Comparison of ENCODE assay signal across 1 cellular context in the genomic region with DNA sequence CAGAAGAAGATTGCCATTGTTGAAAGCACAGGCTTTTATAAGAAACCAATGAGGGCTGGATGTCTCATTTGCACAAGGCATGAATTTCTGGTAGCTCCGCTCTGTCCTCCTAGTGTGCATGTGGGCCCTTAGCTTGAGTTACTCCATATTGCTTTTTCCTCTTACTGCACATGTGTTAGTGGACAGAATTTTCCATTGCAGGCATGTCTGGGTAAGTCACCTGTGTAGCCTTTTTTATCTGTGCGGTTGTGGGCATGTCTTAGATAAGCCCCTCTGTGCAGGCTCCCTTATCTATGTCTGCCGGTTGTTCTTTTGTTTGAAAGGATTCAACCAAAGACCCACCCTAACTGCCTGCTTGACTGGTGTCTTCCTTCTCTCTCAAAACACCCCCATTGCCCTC.
TF ChIP-seq lines count a peak whose summit lies in the region.

No MANE protein-coding gene starts in this region.

TF ChIP-seq in K562, 482 proteins besides CTCF, POLR2A, EP300 and RAD21 (continues in another document):
- TF ChIP-seq, protein P1, sequence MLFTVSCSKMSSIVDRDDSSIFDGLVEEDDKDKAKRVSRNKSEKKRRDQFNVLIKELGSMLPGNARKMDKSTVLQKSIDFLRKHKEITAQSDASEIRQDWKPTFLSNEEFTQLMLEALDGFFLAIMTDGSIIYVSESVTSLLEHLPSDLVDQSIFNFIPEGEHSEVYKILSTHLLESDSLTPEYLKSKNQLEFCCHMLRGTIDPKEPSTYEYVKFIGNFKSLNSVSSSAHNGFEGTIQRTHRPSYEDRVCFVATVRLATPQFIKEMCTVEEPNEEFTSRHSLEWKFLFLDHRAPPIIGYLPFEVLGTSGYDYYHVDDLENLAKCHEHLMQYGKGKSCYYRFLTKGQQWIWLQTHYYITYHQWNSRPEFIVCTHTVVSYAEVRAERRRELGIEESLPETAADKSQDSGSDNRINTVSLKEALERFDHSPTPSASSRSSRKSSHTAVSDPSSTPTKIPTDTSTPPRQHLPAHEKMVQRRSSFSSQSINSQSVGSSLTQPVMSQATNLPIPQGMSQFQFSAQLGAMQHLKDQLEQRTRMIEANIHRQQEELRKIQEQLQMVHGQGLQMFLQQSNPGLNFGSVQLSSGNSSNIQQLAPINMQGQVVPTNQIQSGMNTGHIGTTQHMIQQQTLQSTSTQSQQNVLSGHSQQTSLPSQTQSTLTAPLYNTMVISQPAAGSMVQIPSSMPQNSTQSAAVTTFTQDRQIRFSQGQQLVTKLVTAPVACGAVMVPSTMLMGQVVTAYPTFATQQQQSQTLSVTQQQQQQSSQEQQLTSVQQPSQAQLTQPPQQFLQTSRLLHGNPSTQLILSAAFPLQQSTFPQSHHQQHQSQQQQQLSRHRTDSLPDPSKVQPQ (CRISPR knock-in tag; IDR thresholded peaks at IDR 0.05; ENCODE audit: borderline replicate concordance) = peak; percentile 96; the same call in 1 of the 2 replicates
- TF ChIP-seq L3MBTL2 (IDR thresholded peaks at IDR 0.05) (peak; percentile 68; the same call in 1 of the 2 replicates), ZNF316 (IDR thresholded peaks at IDR 0.05) (no peak), ZNF830 (CRISPR knock-in tag; IDR thresholded peaks at IDR 0.05) (0 out of 2 replicates have a peak, but pooled peaks have one; percentile 77), CREB1 (IDR thresholded peaks at IDR 0.05) (0 out of 2 replicates have a peak, but pooled peaks have one; percentile 39), CREB1 (CRISPR knock-in tag; IDR thresholded peaks at IDR 0.05) (no peak), ZNF146 (CRISPR knock-in tag; IDR thresholded peaks at IDR 0.05; ENCODE audit: unreplicated experiment) (no peak), ETV6 (IDR thresholded peaks at IDR 0.05; ENCODE audit: borderline replicate concordance in 1 of 2, low read depth in 2 of 2, low read length in 1 of 2) (no peak), ETV6 (CRISPR knock-in tag; IDR thresholded peaks at IDR 0.05; ENCODE audit: borderline replicate concordance) (no peak), CHCHD3 (CRISPR knock-in tag; IDR thresholded peaks at IDR 0.05) (no peak), POLR2AphosphoS2 (IDR thresholded peaks at IDR 0.05; ENCODE audit: low read length) (no peak), SIX5 (IDR thresholded peaks at IDR 0.05; ENCODE audit: borderline replicate concordance in 1 of 2, insufficient read depth in 1 of 2, low read depth in 1 of 2, low read length in 2 of 2) (no peak), ZKSCAN3 (CRISPR knock-in tag; IDR thresholded peaks at IDR 0.05) (peak; percentile 87), NCOA6 (IDR thresholded peaks at IDR 0.05) (no peak), XRCC5 (IDR thresholded peaks at IDR 0.05; ENCODE audit: low read depth, low read length) (no peak), NR3C1 (CRISPR knock-in tag; IDR thresholded peaks at IDR 0.05) (no peak), GATAD2A (IDR thresholded peaks at IDR 0.05) (peak; percentile 94), SREBF1 (IDR thresholded peaks at IDR 0.05; ENCODE audit: borderline replicate concordance, low read depth, low read length) (no peak), FIP1L1 (IDR thresholded peaks at IDR 0.05; ENCODE audit: low read depth, low read length, poor library complexity, severe bottlenecking) (no peak), NUFIP1 (IDR thresholded peaks at IDR 0.05; ENCODE audit: partially characterized antibody) (peak; percentile 94), FOXJ3 (CRISPR knock-in tag; IDR thresholded peaks at IDR 0.05) (no peak), HEY1 (CRISPR knock-in tag; IDR thresholded peaks at IDR 0.05; ENCODE audit: borderline replicate concordance) (peak; percentile 72; the same call in 1 of the 2 replicates), HDAC6 (IDR thresholded peaks at IDR 0.05; ENCODE audit: low read depth, low read length) (no peak), SOX6 (IDR thresholded peaks at IDR 0.05) (peak; percentile 98), ZNF589 (CRISPR knock-in tag; IDR thresholded peaks at IDR 0.05; ENCODE audit: low read depth) (peak; percentile 92), KDM4B (IDR thresholded peaks at IDR 0.05; ENCODE audit: borderline replicate concordance in 2 of 2, low read depth in 1 of 2) (no peak), ZNF134 (CRISPR knock-in tag; conservative IDR thresholded peaks at IDR 0.05) (peak; percentile 77), PHTF2 (CRISPR knock-in tag; IDR thresholded peaks at IDR 0.05) (peak; percentile 95), BRCA1 (IDR thresholded peaks at IDR 0.05) (no peak), BRCA1 (CRISPR knock-in tag; IDR thresholded peaks at IDR 0.05) (no peak)
- TF ChIP-seq, protein P2, sequence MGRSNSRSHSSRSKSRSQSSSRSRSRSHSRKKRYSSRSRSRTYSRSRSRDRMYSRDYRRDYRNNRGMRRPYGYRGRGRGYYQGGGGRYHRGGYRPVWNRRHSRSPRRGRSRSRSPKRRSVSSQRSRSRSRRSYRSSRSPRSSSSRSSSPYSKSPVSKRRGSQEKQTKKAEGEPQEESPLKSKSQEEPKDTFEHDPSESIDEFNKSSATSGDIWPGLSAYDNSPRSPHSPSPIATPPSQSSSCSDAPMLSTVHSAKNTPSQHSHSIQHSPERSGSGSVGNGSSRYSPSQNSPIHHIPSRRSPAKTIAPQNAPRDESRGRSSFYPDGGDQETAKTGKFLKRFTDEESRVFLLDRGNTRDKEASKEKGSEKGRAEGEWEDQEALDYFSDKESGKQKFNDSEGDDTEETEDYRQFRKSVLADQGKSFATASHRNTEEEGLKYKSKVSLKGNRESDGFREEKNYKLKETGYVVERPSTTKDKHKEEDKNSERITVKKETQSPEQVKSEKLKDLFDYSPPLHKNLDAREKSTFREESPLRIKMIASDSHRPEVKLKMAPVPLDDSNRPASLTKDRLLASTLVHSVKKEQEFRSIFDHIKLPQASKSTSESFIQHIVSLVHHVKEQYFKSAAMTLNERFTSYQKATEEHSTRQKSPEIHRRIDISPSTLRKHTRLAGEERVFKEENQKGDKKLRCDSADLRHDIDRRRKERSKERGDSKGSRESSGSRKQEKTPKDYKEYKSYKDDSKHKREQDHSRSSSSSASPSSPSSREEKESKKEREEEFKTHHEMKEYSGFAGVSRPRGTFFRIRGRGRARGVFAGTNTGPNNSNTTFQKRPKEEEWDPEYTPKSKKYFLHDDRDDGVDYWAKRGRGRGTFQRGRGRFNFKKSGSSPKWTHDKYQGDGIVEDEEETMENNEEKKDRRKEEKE (IDR thresholded peaks at IDR 0.05; ENCODE audit: borderline replicate concordance in 1 of 2, control insufficient read depth in 1 of 2, low read depth in 2 of 2, low read length in 1 of 2) = no peak
- TF ChIP-seq, protein P3, sequence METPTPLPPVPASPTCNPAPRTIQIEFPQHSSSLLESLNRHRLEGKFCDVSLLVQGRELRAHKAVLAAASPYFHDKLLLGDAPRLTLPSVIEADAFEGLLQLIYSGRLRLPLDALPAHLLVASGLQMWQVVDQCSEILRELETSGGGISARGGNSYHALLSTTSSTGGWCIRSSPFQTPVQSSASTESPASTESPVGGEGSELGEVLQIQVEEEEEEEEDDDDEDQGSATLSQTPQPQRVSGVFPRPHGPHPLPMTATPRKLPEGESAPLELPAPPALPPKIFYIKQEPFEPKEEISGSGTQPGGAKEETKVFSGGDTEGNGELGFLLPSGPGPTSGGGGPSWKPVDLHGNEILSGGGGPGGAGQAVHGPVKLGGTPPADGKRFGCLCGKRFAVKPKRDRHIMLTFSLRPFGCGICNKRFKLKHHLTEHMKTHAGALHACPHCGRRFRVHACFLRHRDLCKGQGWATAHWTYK (CRISPR knock-in tag; IDR thresholded peaks at IDR 0.05) = peak; percentile 99
- TF ChIP-seq, protein P4, sequence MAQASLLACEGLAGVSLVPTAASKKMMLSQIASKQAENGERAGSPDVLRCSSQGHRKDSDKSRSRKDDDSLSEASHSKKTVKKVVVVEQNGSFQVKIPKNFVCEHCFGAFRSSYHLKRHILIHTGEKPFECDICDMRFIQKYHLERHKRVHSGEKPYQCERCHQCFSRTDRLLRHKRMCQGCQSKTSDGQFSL (CRISPR knock-in tag; IDR thresholded peaks at IDR 0.05) = peak; percentile 91
- TF ChIP-seq, protein P4 (tag; IDR thresholded peaks at IDR 0.05) = peak in 1 of 2 experiments; percentile 96; a peak in 2 of 4 replicates
- TF ChIP-seq, protein P5, sequence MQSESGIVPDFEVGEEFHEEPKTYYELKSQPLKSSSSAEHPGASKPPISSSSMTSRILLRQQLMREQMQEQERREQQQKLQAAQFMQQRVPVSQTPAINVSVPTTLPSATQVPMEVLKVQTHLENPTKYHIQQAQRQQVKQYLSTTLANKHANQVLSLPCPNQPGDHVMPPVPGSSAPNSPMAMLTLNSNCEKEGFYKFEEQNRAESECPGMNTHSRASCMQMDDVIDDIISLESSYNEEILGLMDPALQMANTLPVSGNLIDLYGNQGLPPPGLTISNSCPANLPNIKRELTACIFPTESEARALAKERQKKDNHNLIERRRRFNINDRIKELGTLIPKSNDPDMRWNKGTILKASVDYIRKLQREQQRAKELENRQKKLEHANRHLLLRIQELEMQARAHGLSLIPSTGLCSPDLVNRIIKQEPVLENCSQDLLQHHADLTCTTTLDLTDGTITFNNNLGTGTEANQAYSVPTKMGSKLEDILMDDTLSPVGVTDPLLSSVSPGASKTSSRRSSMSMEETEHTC (IDR thresholded peaks at IDR 0.05) = no peak
- TF ChIP-seq, protein P6, sequence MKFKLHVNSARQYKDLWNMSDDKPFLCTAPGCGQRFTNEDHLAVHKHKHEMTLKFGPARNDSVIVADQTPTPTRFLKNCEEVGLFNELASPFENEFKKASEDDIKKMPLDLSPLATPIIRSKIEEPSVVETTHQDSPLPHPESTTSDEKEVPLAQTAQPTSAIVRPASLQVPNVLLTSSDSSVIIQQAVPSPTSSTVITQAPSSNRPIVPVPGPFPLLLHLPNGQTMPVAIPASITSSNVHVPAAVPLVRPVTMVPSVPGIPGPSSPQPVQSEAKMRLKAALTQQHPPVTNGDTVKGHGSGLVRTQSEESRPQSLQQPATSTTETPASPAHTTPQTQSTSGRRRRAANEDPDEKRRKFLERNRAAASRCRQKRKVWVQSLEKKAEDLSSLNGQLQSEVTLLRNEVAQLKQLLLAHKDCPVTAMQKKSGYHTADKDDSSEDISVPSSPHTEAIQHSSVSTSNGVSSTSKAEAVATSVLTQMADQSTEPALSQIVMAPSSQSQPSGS (CRISPR knock-in tag; IDR thresholded peaks at IDR 0.05) = no peak
- TF ChIP-seq, protein P7, sequence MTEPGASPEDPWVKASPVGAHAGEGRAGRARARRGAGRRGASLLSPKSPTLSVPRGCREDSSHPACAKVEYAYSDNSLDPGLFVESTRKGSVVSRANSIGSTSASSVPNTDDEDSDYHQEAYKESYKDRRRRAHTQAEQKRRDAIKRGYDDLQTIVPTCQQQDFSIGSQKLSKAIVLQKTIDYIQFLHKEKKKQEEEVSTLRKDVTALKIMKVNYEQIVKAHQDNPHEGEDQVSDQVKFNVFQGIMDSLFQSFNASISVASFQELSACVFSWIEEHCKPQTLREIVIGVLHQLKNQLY (CRISPR knock-in tag; conservative IDR thresholded peaks at IDR 0.05) = no peak
- TF ChIP-seq, protein P8, sequence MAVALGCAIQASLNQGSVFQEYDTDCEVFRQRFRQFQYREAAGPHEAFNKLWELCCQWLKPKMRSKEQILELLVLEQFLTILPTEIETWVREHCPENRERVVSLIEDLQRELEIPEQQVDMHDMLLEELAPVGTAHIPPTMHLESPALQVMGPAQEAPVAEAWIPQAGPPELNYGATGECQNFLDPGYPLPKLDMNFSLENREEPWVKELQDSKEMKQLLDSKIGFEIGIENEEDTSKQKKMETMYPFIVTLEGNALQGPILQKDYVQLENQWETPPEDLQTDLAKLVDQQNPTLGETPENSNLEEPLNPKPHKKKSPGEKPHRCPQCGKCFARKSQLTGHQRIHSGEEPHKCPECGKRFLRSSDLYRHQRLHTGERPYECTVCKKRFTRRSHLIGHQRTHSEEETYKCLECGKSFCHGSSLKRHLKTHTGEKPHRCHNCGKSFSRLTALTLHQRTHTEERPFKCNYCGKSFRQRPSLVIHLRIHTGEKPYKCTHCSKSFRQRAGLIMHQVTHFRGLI (CRISPR knock-in tag; IDR thresholded peaks at IDR 0.05) = peak; percentile 97
- TF ChIP-seq, protein P9, sequence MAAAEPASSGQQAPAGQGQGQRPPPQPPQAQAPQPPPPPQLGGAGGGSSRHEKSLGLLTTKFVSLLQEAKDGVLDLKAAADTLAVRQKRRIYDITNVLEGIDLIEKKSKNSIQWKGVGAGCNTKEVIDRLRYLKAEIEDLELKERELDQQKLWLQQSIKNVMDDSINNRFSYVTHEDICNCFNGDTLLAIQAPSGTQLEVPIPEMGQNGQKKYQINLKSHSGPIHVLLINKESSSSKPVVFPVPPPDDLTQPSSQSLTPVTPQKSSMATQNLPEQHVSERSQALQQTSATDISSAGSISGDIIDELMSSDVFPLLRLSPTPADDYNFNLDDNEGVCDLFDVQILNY (CRISPR knock-in tag; IDR thresholded peaks at IDR 0.05) = no peak
- TF ChIP-seq, protein P10, sequence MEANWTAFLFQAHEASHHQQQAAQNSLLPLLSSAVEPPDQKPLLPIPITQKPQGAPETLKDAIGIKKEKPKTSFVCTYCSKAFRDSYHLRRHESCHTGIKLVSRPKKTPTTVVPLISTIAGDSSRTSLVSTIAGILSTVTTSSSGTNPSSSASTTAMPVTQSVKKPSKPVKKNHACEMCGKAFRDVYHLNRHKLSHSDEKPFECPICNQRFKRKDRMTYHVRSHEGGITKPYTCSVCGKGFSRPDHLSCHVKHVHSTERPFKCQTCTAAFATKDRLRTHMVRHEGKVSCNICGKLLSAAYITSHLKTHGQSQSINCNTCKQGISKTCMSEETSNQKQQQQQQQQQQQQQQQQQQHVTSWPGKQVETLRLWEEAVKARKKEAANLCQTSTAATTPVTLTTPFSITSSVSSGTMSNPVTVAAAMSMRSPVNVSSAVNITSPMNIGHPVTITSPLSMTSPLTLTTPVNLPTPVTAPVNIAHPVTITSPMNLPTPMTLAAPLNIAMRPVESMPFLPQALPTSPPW (CRISPR knock-in tag; IDR thresholded peaks at IDR 0.05) = peak; percentile 48; the same call in 1 of the 2 replicates
- TF ChIP-seq, protein P11, sequence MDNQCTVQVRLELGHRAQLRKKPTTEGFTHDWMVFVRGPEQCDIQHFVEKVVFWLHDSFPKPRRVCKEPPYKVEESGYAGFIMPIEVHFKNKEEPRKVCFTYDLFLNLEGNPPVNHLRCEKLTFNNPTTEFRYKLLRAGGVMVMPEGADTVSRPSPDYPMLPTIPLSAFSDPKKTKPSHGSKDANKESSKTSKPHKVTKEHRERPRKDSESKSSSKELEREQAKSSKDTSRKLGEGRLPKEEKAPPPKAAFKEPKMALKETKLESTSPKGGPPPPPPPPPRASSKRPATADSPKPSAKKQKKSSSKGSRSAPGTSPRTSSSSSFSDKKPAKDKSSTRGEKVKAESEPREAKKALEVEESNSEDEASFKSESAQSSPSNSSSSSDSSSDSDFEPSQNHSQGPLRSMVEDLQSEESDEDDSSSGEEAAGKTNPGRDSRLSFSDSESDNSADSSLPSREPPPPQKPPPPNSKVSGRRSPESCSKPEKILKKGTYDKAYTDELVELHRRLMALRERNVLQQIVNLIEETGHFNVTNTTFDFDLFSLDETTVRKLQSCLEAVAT (IDR thresholded peaks at IDR 0.05) = peak in 1 of 2 experiments; percentile 82; a peak in 2 of 4 replicates
- TF ChIP-seq, protein P12, sequence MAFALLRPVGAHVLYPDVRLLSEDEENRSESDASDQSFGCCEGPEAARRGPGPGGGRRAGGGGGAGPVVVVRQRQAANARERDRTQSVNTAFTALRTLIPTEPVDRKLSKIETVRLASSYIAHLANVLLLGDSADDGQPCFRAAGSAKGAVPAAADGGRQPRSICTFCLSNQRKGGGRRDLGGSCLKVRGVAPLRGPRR (CRISPR knock-in tag; IDR thresholded peaks at IDR 0.05) = peak; percentile 99
